In genomic region chr12:24943947-24944597, GRCh38 we compare ENCODE assay signal across 21 cellular contexts. TPM values are rescaled to one million over a fixed set of nuclear protein-coding genes. Genes with fewer than 3 reads are reported as not detected.
DNase-seq lines count a peak whose midpoint lies in the region; ATAC-seq and TF ChIP-seq lines count a peak whose summit lies in the region.
"Had no signal": no experiment of that assay in that cellular context is flagged by ENCODE, and none has a peak within 500 bp of the region (broad histone marks: within the 10 kb centered on the region; RNA-seq: fewer than 3 reads in every experiment).

No MANE protein-coding gene starts in this region.

- H3K27ac Mint-ChIP-seq in WTC11 (peak overlapping the region; percentile 92), osteocyte (ENCODE audit: unreplicated experiment) (peak overlapping the region; percentile 67)

- peaks cover 27% of the 10 kb centered on the region for H3K36me3 Mint-ChIP-seq in WTC11
- H3K36me3 Mint-ChIP-seq in osteocyte (ENCODE audit: unreplicated experiment): peaks cover 22% of the 10 kb centered on the region

- H3K4me3 Mint-ChIP-seq in WTC11: no peak overlapping the region
- H3K4me3 Mint-ChIP-seq in osteocyte (ENCODE audit: unreplicated experiment): no peak overlapping the region
- H3K4me3 Mint-ChIP-seq: naive B cell had no signal

- POLR2A ChIA-PET in WTC11 (lab: Charles Lee): no interaction called here

- TF ChIP-seq CTCF in WTC11 (IDR thresholded peaks at IDR 0.05): no peak
- TF ChIP-seq CTCF in fibroblast of the aortic adventitia (IDR thresholded peaks at IDR 0.05; ENCODE audit: insufficient read depth, low read length): no peak
- no peak for TF ChIP-seq CTCF in osteocyte (IDR thresholded peaks at IDR 0.05)

- H3K9me3 Mint-ChIP-seq in WTC11 (no peaks in the 10 kb centered on the region), osteocyte (ENCODE audit: unreplicated experiment) (no peaks in the 10 kb centered on the region)

- H3K4me3 ChIP-seq in fibroblast of the aortic adventitia (ENCODE audit: low read depth, low read length): no peak overlapping the region

- ATAC-seq in WTC11 (no peak), HG03196 (IDR thresholded peaks at IDR 0.05; ENCODE audit: unreplicated experiment) (no peak)

- H3K27me3 Mint-ChIP-seq in WTC11 (ENCODE audit: low read depth) (no peaks in the 10 kb centered on the region), osteocyte (ENCODE audit: unreplicated experiment) (no peaks in the 10 kb centered on the region)

- DNase-seq in NCI-H2171 treated with DMSO at 0.1 percent for 48 hours (lab: John Stamatoyannopoulos, UW) (peak; percentile 54), NCI-H2171 (lab: John Stamatoyannopoulos, UW) (no peak), WTC11 (ENCODE audit: low spot score) (no peak), fibroblast of the aortic adventitia (ENCODE audit: low read depth) (peak; percentile 62), osteocyte (ENCODE audit: extremely low spot score, unreplicated experiment) (no peak), NCI-H2196 treated with DMSO at 0.1 percent for 48 hours (lab: John Stamatoyannopoulos, UW; ENCODE audit: unreplicated experiment) (no peak), epidermal melanocyte (ENCODE audit: insufficient read length, low spot score) (no peak)
- DNase-seq: activated CD4-positive, alpha-beta T cell treated with anti-CD3 and anti-CD28 coated beads, Interleukin-2, amount 50 U/mL, for 48 hours; activated T-cell treated with anti-CD3 and anti-CD28 coated beads for 4 hours; cerebellar nuclear complex; effector memory CD4-positive, alpha-beta T cell; GF-D8; head of caudate nucleus; KBM-7; naive B cell; NCI-H1048; NCI-H2029; NCI-H510A treated with DMSO at 0.1 percent for 48 hours; small intestine; stimulated activated CD4-positive, alpha-beta T cell treated with anti-CD3 and anti-CD28 coated beads, Interleukin-4, amount 100 ng/mL, for 24 hours had no signal

- CTCF ChIA-PET in WTC11 (lab: Charles Lee): no interaction called here

- H3K4me1 Mint-ChIP-seq in WTC11 (peaks cover 71% of the 10 kb centered on the region), osteocyte (ENCODE audit: unreplicated experiment) (peaks cover 51% of the 10 kb centered on the region)

TF ChIP-seq in WTC11, 78 proteins besides CTCF, POLR2A, EP300 and RAD21:
- TF ChIP-seq HMGA2 (CRISPR knock-in tag; IDR thresholded peaks at IDR 0.05) (no peak), USF2 (CRISPR knock-in tag; IDR thresholded peaks at IDR 0.05) (no peak), ZNF671 (CRISPR knock-in tag; IDR thresholded peaks at IDR 0.05) (peak; percentile 12; the same call in 1 of the 2 replicates)

RNA-seq across cellular contexts. Expression of gene BCAT1, which starts 4.8 kb away (rescaled TPM):
- total RNA-seq in WTC11 (2021) (239 to 267 TPM (median 240 TPM) in 3 replicates), fibroblast of the aortic adventitia (ENCODE audit: low replicate concordance) (186 and 453 TPM in 2 replicates), osteocyte (155 and 167 TPM in 2 replicates)

Comparison
In these comparisons a context has a peak if more than half of its experiments do, and no peak if none do; other contexts are left out.
1. DNase-seq: peak in NCI-H2171 treated with DMSO at 0.1 percent for 48 hours (single experiment) and fibroblast of the aortic adventitia (single experiment); none in NCI-H2171 (single experiment), WTC11 (single experiment), osteocyte (single experiment), NCI-H2196 treated with DMSO at 0.1 percent for 48 hours (single experiment) and epidermal melanocyte (single experiment).